Comparison of ENCODE assay signal across 16 cellular contexts in genomic region chr7:1197997-1198632, GRCh38. TPM values are rescaled to one million over a fixed set of nuclear protein-coding genes. Genes with fewer than 3 reads are reported as not detected.
DNase-seq lines count a peak whose midpoint lies in the region; ATAC-seq and TF ChIP-seq lines count a peak whose summit lies in the region.
"Had no signal": no experiment of that assay in that cellular context is flagged by ENCODE, and none has a peak within 500 bp of the region (broad histone marks: within the 10 kb centered on the region; RNA-seq: fewer than 3 reads in every experiment).

No MANE protein-coding gene starts in this region.

- H3K36me3 ChIP-seq in MG63, result no peaks in the 10 kb centered on the region
- H3K36me3 ChIP-seq: vagina had no signal

- H3K4me1 Mint-ChIP-seq in brain, result peaks cover 18% of the 10 kb centered on the region
- H3K4me1 Mint-ChIP-seq in stimulated activated effector memory CD8-positive, alpha-beta T cell treated with anti-CD3 and anti-CD28 coated beads, Interleukin-12 subunit alpha, Interleukin-12 subunit beta, amount 100 ng/mL, for 72 hours, result no peaks in the 10 kb centered on the region

- H3K27me3 Mint-ChIP-seq in brain, result peaks cover 9% of the 10 kb centered on the region

- no peak for ATAC-seq in stimulated activated effector memory CD8-positive, alpha-beta T cell treated with anti-CD3 and anti-CD28 coated beads, Interleukin-12 subunit alpha, Interleukin-12 subunit beta, amount 100 ng/mL, for 72 hours

- H3K9me3 ChIP-seq in MG63, result no peaks in the 10 kb centered on the region
- H3K9me3 ChIP-seq: vagina had no signal

- H3K9me3 Mint-ChIP-seq in brain, result no peaks in the 10 kb centered on the region
- no peaks in the 10 kb centered on the region for H3K9me3 Mint-ChIP-seq in stimulated activated effector memory CD8-positive, alpha-beta T cell treated with anti-CD3 and anti-CD28 coated beads, Interleukin-12 subunit alpha, Interleukin-12 subunit beta, amount 100 ng/mL, for 72 hours
- H3K9me3 Mint-ChIP-seq: activated naive CD8-positive, alpha-beta T cell treated with anti-CD3 and anti-CD28 coated beads for 36 hours had no signal

- DNase-seq in DMS 273 (lab: John Stamatoyannopoulos, UW; ENCODE audit: unreplicated experiment), result peak; percentile 97
- DNase-seq in MG63, result peak; percentile 85
- DNase-seq in myocyte (ENCODE audit: low read depth), result peak; percentile 91
- no peak for DNase-seq in T-helper 1 cell
- no peak for DNase-seq in foreskin melanocyte
- DNase-seq in stimulated activated effector memory CD8-positive, alpha-beta T cell treated with anti-CD3 and anti-CD28 coated beads, Interleukin-12 subunit alpha, Interleukin-12 subunit beta, amount 100 ng/mL, for 72 hours (ENCODE audit: low spot score in 2 of 2), result no peak
- no peak for DNase-seq in T1000 (lab: John Stamatoyannopoulos, UW)
- DNase-seq: activated CD8-positive, alpha-beta memory T cell treated with anti-CD3 and anti-CD28 coated beads for 24 hours; activated naive CD8-positive, alpha-beta T cell treated with anti-CD3 and anti-CD28 coated beads for 36 hours; effector CD8-positive, alpha-beta T cell; NCI-H146 had no signal

- H3K36me3 Mint-ChIP-seq in brain, result no peaks in the 10 kb centered on the region
- no peaks in the 10 kb centered on the region for H3K36me3 Mint-ChIP-seq in stimulated activated effector memory CD8-positive, alpha-beta T cell treated with anti-CD3 and anti-CD28 coated beads, Interleukin-12 subunit alpha, Interleukin-12 subunit beta, amount 100 ng/mL, for 72 hours
- H3K36me3 Mint-ChIP-seq: activated naive CD8-positive, alpha-beta T cell treated with anti-CD3 and anti-CD28 coated beads for 36 hours had no signal

- H3K27me3 ChIP-seq in MG63, result no peaks in the 10 kb centered on the region

- H3K27ac Mint-ChIP-seq in brain, result peak overlapping the region in 4 of 5 experiments; percentile 66 to 81 (median 70)
- no peak overlapping the region for H3K27ac Mint-ChIP-seq in stimulated activated effector memory CD8-positive, alpha-beta T cell treated with anti-CD3 and anti-CD28 coated beads, Interleukin-12 subunit alpha, Interleukin-12 subunit beta, amount 100 ng/mL, for 72 hours
- H3K27ac Mint-ChIP-seq: activated naive CD8-positive, alpha-beta T cell treated with anti-CD3 and anti-CD28 coated beads for 36 hours had no signal

- no peak for TF ChIP-seq CTCF in brain (conservative IDR thresholded peaks at IDR 0.05)

- no peak overlapping the region for H3K4me3 ChIP-seq in MG63
- H3K4me3 ChIP-seq: skin epidermis, vagina had no signal

- H3K4me3 Mint-ChIP-seq in brain, result no peak overlapping the region
- no peak overlapping the region for H3K4me3 Mint-ChIP-seq in stimulated activated effector memory CD8-positive, alpha-beta T cell treated with anti-CD3 and anti-CD28 coated beads, Interleukin-12 subunit alpha, Interleukin-12 subunit beta, amount 100 ng/mL, for 72 hours
- H3K4me3 Mint-ChIP-seq: activated naive CD8-positive, alpha-beta T cell treated with anti-CD3 and anti-CD28 coated beads for 36 hours had no signal

RNA-seq across cellular contexts. Expression of gene UNCX, which starts 34.6 kb away (rescaled TPM):
- not detected in 2 replicates for total RNA-seq in MG63 (2014; rRNA removed; shearing (Covaris generic); ENCODE audit: low replicate concordance)
- polyA plus RNA-seq in brain (ENCODE audit: insufficient read depth, low read depth, low replicate concordance), result not detected
- not detected in 2 replicates for total RNA-seq in myocyte
- polyA plus RNA-seq in myocyte (2012), result not detected
- total RNA-seq: activated naive CD8-positive, alpha-beta T cell treated with anti-CD3 and anti-CD28 coated beads for 36 hours; HT1080; T-helper 2 cell treated with Interferon-gamma antibody and Interleukin-4, amounts not matched to agents 100 ng/mL and 5 ng/mL, for 36 hours; vagina had no signal

RNA-seq across cellular contexts. Expression of gene ZFAND2A, which starts 38.1 kb away (rescaled TPM):
- total RNA-seq in MG63 (2014; rRNA removed; shearing (Covaris generic); ENCODE audit: low replicate concordance), result 49.9 and 71.8 TPM in 2 replicates
- 25.2 TPM for polyA plus RNA-seq in brain (ENCODE audit: insufficient read depth, low read depth, low replicate concordance)
- total RNA-seq in myocyte, result 11.7 and 16.7 TPM in 2 replicates
- 42.5 TPM for polyA plus RNA-seq in myocyte (2012)

Comparison
In these comparisons a context has a peak if more than half of its experiments do, and no peak if none do; other contexts are left out.
1. DNase-seq: peak in DMS 273 (single experiment), MG63 (single experiment) and myocyte (single experiment); none in T-helper 1 cell (0 of 5), foreskin melanocyte (single experiment), stimulated activated effector memory CD8-positive, alpha-beta T cell treated with anti-CD3 and anti-CD28 coated beads, Interleukin-12 subunit alpha, Interleukin-12 subunit beta, amount 100 ng/mL, for 72 hours (0 of 2) and T1000 (single experiment).